In the genomic region with DNA sequence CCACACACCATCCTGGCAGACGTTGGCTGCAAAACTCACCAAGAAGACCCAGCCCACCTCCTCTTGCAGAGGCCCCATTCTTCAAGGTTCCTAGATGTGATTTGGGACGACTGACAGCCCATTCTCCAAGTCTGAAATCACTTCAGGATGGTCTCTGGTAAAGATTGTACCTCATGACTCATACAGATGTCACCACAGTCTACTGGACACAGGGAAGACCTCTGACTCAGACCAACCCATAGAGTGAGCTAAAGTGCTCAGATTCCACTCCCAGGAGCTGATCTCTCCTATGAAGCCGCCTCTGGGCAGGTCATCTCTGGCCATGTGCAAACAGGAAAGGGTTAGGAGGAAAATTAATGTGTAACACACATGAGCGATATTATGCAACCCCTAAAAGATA, we compare ENCODE assay signal across 1 cellular context.
TF ChIP-seq lines count a peak whose summit lies in the region.

No MANE protein-coding gene starts in this region.

TF ChIP-seq in A549, 52 proteins besides CTCF, POLR2A, EP300 and RAD21 (continued from another document):
- TF ChIP-seq, protein P1, sequence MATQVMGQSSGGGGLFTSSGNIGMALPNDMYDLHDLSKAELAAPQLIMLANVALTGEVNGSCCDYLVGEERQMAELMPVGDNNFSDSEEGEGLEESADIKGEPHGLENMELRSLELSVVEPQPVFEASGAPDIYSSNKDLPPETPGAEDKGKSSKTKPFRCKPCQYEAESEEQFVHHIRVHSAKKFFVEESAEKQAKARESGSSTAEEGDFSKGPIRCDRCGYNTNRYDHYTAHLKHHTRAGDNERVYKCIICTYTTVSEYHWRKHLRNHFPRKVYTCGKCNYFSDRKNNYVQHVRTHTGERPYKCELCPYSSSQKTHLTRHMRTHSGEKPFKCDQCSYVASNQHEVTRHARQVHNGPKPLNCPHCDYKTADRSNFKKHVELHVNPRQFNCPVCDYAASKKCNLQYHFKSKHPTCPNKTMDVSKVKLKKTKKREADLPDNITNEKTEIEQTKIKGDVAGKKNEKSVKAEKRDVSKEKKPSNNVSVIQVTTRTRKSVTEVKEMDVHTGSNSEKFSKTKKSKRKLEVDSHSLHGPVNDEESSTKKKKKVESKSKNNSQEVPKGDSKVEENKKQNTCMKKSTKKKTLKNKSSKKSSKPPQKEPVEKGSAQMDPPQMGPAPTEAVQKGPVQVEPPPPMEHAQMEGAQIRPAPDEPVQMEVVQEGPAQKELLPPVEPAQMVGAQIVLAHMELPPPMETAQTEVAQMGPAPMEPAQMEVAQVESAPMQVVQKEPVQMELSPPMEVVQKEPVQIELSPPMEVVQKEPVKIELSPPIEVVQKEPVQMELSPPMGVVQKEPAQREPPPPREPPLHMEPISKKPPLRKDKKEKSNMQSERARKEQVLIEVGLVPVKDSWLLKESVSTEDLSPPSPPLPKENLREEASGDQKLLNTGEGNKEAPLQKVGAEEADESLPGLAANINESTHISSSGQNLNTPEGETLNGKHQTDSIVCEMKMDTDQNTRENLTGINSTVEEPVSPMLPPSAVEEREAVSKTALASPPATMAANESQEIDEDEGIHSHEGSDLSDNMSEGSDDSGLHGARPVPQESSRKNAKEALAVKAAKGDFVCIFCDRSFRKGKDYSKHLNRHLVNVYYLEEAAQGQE (IDR thresholded peaks at IDR 0.05), result no peak
- TF ChIP-seq FOSL2 (IDR thresholded peaks at IDR 0.05), result no peak
- TF ChIP-seq FOSL2 (CRISPR knock-in tag; IDR thresholded peaks at IDR 0.05), result no peak
- TF ChIP-seq RARB (CRISPR knock-in tag; IDR thresholded peaks at IDR 0.05), result no peak
- TF ChIP-seq KDM1A (IDR thresholded peaks at IDR 0.05; ENCODE audit: low read depth), result no peak
TF ChIP-seq in A549: peak in this region for 0.
